In genomic region chr2:96207073-96207777, GRCh38 we compare ENCODE assay signal across 1 cellular context.
TF ChIP-seq lines count a peak whose summit lies in the region.

No MANE protein-coding gene starts in this region.

TF ChIP-seq in K562, 482 proteins besides CTCF, POLR2A, EP300 and RAD21 (continues in another document):
- TF ChIP-seq MAFK (IDR thresholded peaks at IDR 0.05; ENCODE audit: low read length) (peak; percentile 29; the same call in 1 of the 2 replicates), SRSF1 (IDR thresholded peaks at IDR 0.05; ENCODE audit: low read depth, low read length) (no peak), CREB1 (IDR thresholded peaks at IDR 0.05) (peak; percentile 62), CREB1 (CRISPR knock-in tag; IDR thresholded peaks at IDR 0.05) (peak; percentile 28; the same call in 1 of the 2 replicates), C11orf30 (IDR thresholded peaks at IDR 0.05; ENCODE audit: low read depth) (peak; percentile 32; the same call in 1 of the 2 replicates), BRD9 (IDR thresholded peaks at IDR 0.05; ENCODE audit: low read depth, partially characterized antibody) (no peak), ZNF518B (CRISPR knock-in tag; IDR thresholded peaks at IDR 0.05) (no peak), CREM (IDR thresholded peaks at IDR 0.05; ENCODE audit: low read depth) (peak; percentile 69; the same call in 1 of the 2 replicates), ZNF436 (CRISPR knock-in tag; IDR thresholded peaks at IDR 0.05) (no peak), XRCC5 (IDR thresholded peaks at IDR 0.05; ENCODE audit: low read depth, low read length) (0 out of 2 replicates have a peak, but pooled peaks have one; percentile 51), BRD4 (IDR thresholded peaks at IDR 0.05) (0 out of 2 replicates have a peak, but pooled peaks have one; percentile 3), ZNF175 (CRISPR knock-in tag; IDR thresholded peaks at IDR 0.05; ENCODE audit: low read depth) (no peak), ZNF253 (CRISPR knock-in tag; conservative IDR thresholded peaks at IDR 0.05) (no peak), RBM25 (IDR thresholded peaks at IDR 0.05; ENCODE audit: low read depth, low read length, severe bottlenecking) (no peak), CREBBP (IDR thresholded peaks at IDR 0.05; ENCODE audit: low read depth, low read length) (no peak), ZNF143 (CRISPR knock-in tag; IDR thresholded peaks at IDR 0.05) (no peak), HNRNPL (IDR thresholded peaks at IDR 0.05; ENCODE audit: low read depth, low read length) (no peak), TCF3 (CRISPR knock-in tag; IDR thresholded peaks at IDR 0.05) (no peak), ZKSCAN1 (IDR thresholded peaks at IDR 0.05; ENCODE audit: low read depth, low read length) (no peak), ZNF197 (CRISPR knock-in tag; IDR thresholded peaks at IDR 0.05; ENCODE audit: low read depth) (no peak), KDM2B (CRISPR knock-in tag; IDR thresholded peaks at IDR 0.05) (no peak), NR2C2 (CRISPR knock-in tag; IDR thresholded peaks at IDR 0.05) (no peak), NR2C2 (tag; IDR thresholded peaks at IDR 0.05) (no peak), HDAC6 (IDR thresholded peaks at IDR 0.05; ENCODE audit: low read depth, low read length) (no peak), ETS1 (conservative IDR thresholded peaks at IDR 0.05; ENCODE audit: control insufficient read depth, low read depth, low read length) (no peak), IRF9 (tag; IDR thresholded peaks at IDR 0.05) (no peak), L3MBTL2 (IDR thresholded peaks at IDR 0.05) (no peak), ATF1 (CRISPR knock-in tag; IDR thresholded peaks at IDR 0.05) (no peak), ATF1 (tag; IDR thresholded peaks at IDR 0.05) (peak; percentile 56; the same call in 1 of the 2 replicates), ZNF316 (IDR thresholded peaks at IDR 0.05) (peak; percentile 44), KLF16 (IDR thresholded peaks at IDR 0.05) (no peak), KDM5B (IDR thresholded peaks at IDR 0.05; ENCODE audit: insufficient replicate concordance, low read depth, low read length) (no peak), ASH1L (IDR thresholded peaks at IDR 0.05; ENCODE audit: borderline replicate concordance, low read depth, partially characterized antibody) (no peak), BCL6 (CRISPR knock-in tag; IDR thresholded peaks at IDR 0.05) (no peak), NFYB (IDR thresholded peaks at IDR 0.05; ENCODE audit: extremely low read depth, insufficient read length) (no peak), CBX1 (IDR thresholded peaks at IDR 0.05; ENCODE audit: low read depth) (no peak), ZNF766 (CRISPR knock-in tag; conservative IDR thresholded peaks at IDR 0.05) (no peak), SMARCB1 (IDR thresholded peaks at IDR 0.05; ENCODE audit: insufficient read length, low read depth) (no peak), FOXM1 (IDR thresholded peaks at IDR 0.05; ENCODE audit: low read depth) (no peak), FOXM1 (CRISPR knock-in tag; IDR thresholded peaks at IDR 0.05; ENCODE audit: low read depth) (no peak), ZNF740 (CRISPR knock-in tag; IDR thresholded peaks at IDR 0.05) (no peak), ZNF740 (tag; IDR thresholded peaks at IDR 0.05) (no peak), RBM14 (IDR thresholded peaks at IDR 0.05; ENCODE audit: borderline replicate concordance, insufficient read depth, low read depth, low read length) (no peak), FOS (IDR thresholded peaks at IDR 0.05; ENCODE audit: extremely low read depth, insufficient read length) (no peak), HMG20A (CRISPR knock-in tag; conservative IDR thresholded peaks at IDR 0.05) (no peak), KDM1A (IDR thresholded peaks at IDR 0.05) (peak; percentile 55 to 67; a peak in 3 of 4 replicates)
- TF ChIP-seq, protein P1, sequence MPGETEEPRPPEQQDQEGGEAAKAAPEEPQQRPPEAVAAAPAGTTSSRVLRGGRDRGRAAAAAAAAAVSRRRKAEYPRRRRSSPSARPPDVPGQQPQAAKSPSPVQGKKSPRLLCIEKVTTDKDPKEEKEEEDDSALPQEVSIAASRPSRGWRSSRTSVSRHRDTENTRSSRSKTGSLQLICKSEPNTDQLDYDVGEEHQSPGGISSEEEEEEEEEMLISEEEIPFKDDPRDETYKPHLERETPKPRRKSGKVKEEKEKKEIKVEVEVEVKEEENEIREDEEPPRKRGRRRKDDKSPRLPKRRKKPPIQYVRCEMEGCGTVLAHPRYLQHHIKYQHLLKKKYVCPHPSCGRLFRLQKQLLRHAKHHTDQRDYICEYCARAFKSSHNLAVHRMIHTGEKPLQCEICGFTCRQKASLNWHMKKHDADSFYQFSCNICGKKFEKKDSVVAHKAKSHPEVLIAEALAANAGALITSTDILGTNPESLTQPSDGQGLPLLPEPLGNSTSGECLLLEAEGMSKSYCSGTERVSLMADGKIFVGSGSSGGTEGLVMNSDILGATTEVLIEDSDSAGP (CRISPR knock-in tag; IDR thresholded peaks at IDR 0.05) = no peak
- TF ChIP-seq, protein P2, sequence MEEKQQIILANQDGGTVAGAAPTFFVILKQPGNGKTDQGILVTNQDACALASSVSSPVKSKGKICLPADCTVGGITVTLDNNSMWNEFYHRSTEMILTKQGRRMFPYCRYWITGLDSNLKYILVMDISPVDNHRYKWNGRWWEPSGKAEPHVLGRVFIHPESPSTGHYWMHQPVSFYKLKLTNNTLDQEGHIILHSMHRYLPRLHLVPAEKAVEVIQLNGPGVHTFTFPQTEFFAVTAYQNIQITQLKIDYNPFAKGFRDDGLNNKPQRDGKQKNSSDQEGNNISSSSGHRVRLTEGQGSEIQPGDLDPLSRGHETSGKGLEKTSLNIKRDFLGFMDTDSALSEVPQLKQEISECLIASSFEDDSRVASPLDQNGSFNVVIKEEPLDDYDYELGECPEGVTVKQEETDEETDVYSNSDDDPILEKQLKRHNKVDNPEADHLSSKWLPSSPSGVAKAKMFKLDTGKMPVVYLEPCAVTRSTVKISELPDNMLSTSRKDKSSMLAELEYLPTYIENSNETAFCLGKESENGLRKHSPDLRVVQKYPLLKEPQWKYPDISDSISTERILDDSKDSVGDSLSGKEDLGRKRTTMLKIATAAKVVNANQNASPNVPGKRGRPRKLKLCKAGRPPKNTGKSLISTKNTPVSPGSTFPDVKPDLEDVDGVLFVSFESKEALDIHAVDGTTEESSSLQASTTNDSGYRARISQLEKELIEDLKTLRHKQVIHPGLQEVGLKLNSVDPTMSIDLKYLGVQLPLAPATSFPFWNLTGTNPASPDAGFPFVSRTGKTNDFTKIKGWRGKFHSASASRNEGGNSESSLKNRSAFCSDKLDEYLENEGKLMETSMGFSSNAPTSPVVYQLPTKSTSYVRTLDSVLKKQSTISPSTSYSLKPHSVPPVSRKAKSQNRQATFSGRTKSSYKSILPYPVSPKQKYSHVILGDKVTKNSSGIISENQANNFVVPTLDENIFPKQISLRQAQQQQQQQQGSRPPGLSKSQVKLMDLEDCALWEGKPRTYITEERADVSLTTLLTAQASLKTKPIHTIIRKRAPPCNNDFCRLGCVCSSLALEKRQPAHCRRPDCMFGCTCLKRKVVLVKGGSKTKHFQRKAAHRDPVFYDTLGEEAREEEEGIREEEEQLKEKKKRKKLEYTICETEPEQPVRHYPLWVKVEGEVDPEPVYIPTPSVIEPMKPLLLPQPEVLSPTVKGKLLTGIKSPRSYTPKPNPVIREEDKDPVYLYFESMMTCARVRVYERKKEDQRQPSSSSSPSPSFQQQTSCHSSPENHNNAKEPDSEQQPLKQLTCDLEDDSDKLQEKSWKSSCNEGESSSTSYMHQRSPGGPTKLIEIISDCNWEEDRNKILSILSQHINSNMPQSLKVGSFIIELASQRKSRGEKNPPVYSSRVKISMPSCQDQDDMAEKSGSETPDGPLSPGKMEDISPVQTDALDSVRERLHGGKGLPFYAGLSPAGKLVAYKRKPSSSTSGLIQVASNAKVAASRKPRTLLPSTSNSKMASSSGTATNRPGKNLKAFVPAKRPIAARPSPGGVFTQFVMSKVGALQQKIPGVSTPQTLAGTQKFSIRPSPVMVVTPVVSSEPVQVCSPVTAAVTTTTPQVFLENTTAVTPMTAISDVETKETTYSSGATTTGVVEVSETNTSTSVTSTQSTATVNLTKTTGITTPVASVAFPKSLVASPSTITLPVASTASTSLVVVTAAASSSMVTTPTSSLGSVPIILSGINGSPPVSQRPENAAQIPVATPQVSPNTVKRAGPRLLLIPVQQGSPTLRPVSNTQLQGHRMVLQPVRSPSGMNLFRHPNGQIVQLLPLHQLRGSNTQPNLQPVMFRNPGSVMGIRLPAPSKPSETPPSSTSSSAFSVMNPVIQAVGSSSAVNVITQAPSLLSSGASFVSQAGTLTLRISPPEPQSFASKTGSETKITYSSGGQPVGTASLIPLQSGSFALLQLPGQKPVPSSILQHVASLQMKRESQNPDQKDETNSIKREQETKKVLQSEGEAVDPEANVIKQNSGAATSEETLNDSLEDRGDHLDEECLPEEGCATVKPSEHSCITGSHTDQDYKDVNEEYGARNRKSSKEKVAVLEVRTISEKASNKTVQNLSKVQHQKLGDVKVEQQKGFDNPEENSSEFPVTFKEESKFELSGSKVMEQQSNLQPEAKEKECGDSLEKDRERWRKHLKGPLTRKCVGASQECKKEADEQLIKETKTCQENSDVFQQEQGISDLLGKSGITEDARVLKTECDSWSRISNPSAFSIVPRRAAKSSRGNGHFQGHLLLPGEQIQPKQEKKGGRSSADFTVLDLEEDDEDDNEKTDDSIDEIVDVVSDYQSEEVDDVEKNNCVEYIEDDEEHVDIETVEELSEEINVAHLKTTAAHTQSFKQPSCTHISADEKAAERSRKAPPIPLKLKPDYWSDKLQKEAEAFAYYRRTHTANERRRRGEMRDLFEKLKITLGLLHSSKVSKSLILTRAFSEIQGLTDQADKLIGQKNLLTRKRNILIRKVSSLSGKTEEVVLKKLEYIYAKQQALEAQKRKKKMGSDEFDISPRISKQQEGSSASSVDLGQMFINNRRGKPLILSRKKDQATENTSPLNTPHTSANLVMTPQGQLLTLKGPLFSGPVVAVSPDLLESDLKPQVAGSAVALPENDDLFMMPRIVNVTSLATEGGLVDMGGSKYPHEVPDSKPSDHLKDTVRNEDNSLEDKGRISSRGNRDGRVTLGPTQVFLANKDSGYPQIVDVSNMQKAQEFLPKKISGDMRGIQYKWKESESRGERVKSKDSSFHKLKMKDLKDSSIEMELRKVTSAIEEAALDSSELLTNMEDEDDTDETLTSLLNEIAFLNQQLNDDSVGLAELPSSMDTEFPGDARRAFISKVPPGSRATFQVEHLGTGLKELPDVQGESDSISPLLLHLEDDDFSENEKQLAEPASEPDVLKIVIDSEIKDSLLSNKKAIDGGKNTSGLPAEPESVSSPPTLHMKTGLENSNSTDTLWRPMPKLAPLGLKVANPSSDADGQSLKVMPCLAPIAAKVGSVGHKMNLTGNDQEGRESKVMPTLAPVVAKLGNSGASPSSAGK (IDR thresholded peaks at IDR 0.05) = no peak
- TF ChIP-seq, protein P3, sequence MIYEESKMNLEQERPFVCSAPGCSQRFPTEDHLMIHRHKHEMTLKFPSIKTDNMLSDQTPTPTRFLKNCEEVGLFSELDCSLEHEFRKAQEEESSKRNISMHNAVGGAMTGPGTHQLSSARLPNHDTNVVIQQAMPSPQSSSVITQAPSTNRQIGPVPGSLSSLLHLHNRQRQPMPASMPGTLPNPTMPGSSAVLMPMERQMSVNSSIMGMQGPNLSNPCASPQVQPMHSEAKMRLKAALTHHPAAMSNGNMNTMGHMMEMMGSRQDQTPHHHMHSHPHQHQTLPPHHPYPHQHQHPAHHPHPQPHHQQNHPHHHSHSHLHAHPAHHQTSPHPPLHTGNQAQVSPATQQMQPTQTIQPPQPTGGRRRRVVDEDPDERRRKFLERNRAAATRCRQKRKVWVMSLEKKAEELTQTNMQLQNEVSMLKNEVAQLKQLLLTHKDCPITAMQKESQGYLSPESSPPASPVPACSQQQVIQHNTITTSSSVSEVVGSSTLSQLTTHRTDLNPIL (CRISPR knock-in tag; IDR thresholded peaks at IDR 0.05) = no peak
